ENCODE assay signal across 1 cellular context in the genomic region with DNA sequence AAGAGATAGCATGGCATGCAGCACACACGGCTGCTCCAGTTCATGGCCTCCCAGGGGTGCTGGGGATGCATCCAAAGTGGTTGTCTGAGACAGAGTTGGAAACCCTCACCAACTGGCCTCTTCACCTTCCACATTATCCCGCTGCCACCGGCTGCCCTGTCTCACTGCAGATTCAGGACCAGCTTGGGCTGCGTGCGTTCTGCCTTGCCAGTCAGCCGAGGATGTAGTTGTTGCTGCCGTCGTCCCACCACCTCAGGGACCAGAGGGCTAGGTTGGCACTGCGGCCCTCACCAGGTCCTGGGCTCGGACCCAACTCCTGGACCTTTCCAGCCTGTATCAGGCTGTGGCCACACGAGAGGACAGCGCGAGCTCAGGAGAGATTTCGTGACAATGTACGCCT.
TF ChIP-seq lines count a peak whose summit lies in the region.

No MANE protein-coding gene starts in this region.

TF ChIP-seq in GM12878, 131 proteins besides CTCF, POLR2A, EP300 and RAD21:
- TF ChIP-seq EED (IDR thresholded peaks at IDR 0.05; ENCODE audit: low read depth) (no peak), POLR2AphosphoS5 (IDR thresholded peaks at IDR 0.05; ENCODE audit: low read length) (peak; percentile 26; the same call in 1 of the 2 replicates)
